In the genomic region with DNA sequence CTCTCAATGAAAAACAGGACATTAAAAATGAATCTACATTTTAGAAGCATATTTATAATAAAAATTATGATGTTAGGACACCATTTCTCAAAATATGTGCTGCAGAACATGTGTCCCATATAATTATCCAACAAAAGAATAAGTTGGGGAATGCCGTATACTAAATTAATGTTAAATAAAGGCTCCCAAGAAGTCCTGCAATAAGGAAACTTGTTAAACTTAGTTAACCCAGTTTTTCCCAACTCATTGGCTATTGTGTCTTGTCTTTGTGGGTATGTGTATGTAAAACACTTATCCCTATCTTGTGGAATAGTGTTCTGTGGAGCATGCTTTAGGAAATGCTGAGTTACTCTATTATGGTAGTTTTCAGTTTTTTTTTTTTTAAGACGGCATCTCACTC, we compare ENCODE assay signal across 35 cellular contexts. TPM values are rescaled to one million over a fixed set of nuclear protein-coding genes. Genes with fewer than 3 reads are reported as not detected.
"Had no signal": no experiment of that assay in that cellular context is flagged by ENCODE, and none has a peak within 500 bp of the region (broad histone marks: within the 10 kb centered on the region; RNA-seq: fewer than 3 reads in every experiment).

No MANE protein-coding gene starts in this region.

- H3K27me3 ChIP-seq: MG63 had no signal

- H3K36me3 ChIP-seq: MG63 had no signal

- H3K9me3 ChIP-seq: MG63 had no signal

- H3K4me3 ChIP-seq: MG63 had no signal

- DNase-seq: Karpas-422, Kasumi-1, MG63, MM.1S, MV-4-11, NCI-H1048, NCI-H1092, NCI-H1092 treated with DMSO at 0.1 percent for 48 hours, NCI-H1105, NCI-H1105 treated with DMSO at 0.1 percent for 48 hours, NCI-H1417, NCI-H1417 treated with DMSO at 0.1 percent for 48 hours, NCI-H1436, NCI-H1436 treated with DMSO at 0.1 percent for 48 hours, NCI-H146, NCI-H1694, NCI-H1694 treated with DMSO at 0.1 percent for 48 hours, NCI-H187, NCI-H187 treated with DMSO at 0.1 percent for 48 hours, NCI-H1930, NCI-H2029, NCI-H2029 treated with DMSO at 0.1 percent for 48 hours, NCI-H2081, NCI-H2081 treated with DMSO at 0.1 percent for 48 hours, NCI-H2107, NCI-H2171, NCI-H2171 treated with DMSO at 0.1 percent for 48 hours, NCI-H2227 treated with DMSO at 0.1 percent for 48 hours, NCI-H226, NCI-H345, NCI-H446, NCI-H446 treated with DMSO at 0.1 percent for 48 hours, NCI-H510A, NCI-H510A treated with DMSO at 0.1 percent for 48 hours had no signal

RNA-seq across cellular contexts. Expression of a gene that starts 25.6 kb away (rescaled TPM):
- total RNA-seq: MCF 10A had no signal
